23 cellular contexts compared by ENCODE assay signal in the genomic region with DNA sequence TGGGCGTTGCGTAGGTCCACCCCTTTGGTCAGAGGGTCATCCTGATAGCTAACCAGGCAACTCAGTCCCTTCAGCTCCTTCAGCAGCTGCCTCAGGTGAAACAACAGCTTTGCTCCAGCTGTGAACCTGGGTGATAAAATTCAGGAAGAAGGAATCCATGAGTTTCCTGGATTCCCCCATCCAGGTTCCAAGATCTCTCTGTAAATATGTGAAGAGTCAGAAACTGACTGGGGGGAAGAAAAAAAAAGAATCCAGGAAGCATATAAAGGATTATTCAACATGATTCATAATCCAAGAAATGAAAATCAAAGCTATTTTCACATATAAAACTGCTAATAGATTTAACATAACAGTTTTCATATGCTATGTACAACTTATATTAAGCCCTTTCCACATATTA. TPM values are rescaled to one million over a fixed set of nuclear protein-coding genes. Genes with fewer than 3 reads are reported as not detected.
DNase-seq lines count a peak whose midpoint lies in the region; ATAC-seq and TF ChIP-seq lines count a peak whose summit lies in the region.
"Had no signal": no experiment of that assay in that cellular context is flagged by ENCODE, and none has a peak within 500 bp of the region (broad histone marks: within the 10 kb centered on the region; RNA-seq: fewer than 3 reads in every experiment).

No MANE protein-coding gene starts in this region.

- peak overlapping the region; percentile 7 to 77 for H3K27ac Mint-ChIP-seq in activated naive CD4-positive, alpha-beta T cell treated with anti-CD3 and anti-CD28 coated beads, Interleukin-2, amount 50 U/mL, for 72 hours
- H3K27ac Mint-ChIP-seq in activated naive CD4-positive, alpha-beta T cell treated with anti-CD3 and anti-CD28 coated beads, Interleukin-2, amount 10 ng/mL, durations not matched to agents 7 days and 5 days = no peak overlapping the region
- H3K27ac Mint-ChIP-seq: CD4-positive, alpha-beta T cell had no signal

- H3K4me3 ChIP-seq in osteoblast (ENCODE audit: insufficient read depth, low read length) = no peak overlapping the region
- H3K4me3 ChIP-seq: A549; BLaER1 treated with 17β-estradiol and CSF1 and Interleukin-3, amounts not matched to agents 10 nM and 100 nM; GM23248 had no signal

- peaks cover 4% of the 10 kb centered on the region for H3K4me1 Mint-ChIP-seq in activated naive CD4-positive, alpha-beta T cell treated with anti-CD3 and anti-CD28 coated beads, Interleukin-2, amount 10 ng/mL, durations not matched to agents 7 days and 5 days
- H3K4me1 Mint-ChIP-seq: CD14-positive monocyte had no signal

- CTCF ChIA-PET in activated naive CD4-positive, alpha-beta T cell treated with anti-CD3 and anti-CD28 coated beads, Interleukin-2, amount 10 ng/mL, durations not matched to agents 7 days and 5 days (lab: Charles Lee) = no interaction called here

- H3K4me2 ChIP-seq in osteoblast (ENCODE audit: insufficient read depth, low read length) = no peak overlapping the region
- H3K4me2 ChIP-seq: A549; BLaER1 treated with 17β-estradiol and CSF1 and Interleukin-3, amounts not matched to agents 10 nM and 100 nM had no signal

- no peak overlapping the region for H3K27ac ChIP-seq in osteoblast (ENCODE audit: low read depth, low read length)
- H3K27ac ChIP-seq: A549; BLaER1 treated with 17β-estradiol and CSF1 and Interleukin-3, amounts not matched to agents 10 nM and 100 nM; GM23248 had no signal

- TF ChIP-seq CTCF in osteoblast (IDR thresholded peaks at IDR 0.05; ENCODE audit: extremely low read depth, low read depth, low read length) = no peak

- peaks cover 22% of the 10 kb centered on the region for H3K79me2 ChIP-seq in osteoblast (ENCODE audit: insufficient read depth, low read length)

- H3K4me3 Mint-ChIP-seq in activated naive CD4-positive, alpha-beta T cell treated with anti-CD3 and anti-CD28 coated beads, Interleukin-2, amount 10 ng/mL, durations not matched to agents 7 days and 5 days = no peak overlapping the region
- H3K4me3 Mint-ChIP-seq: CD14-positive monocyte; CD4-positive, alpha-beta T cell had no signal

- H3K36me3 ChIP-seq in osteoblast (ENCODE audit: insufficient read depth, low read length) = peaks cover 90% of the 10 kb centered on the region
- H3K36me3 ChIP-seq: BE2C had no signal

- ATAC-seq in activated naive CD4-positive, alpha-beta T cell treated with anti-CD3 and anti-CD28 coated beads, Interleukin-2, amount 50 U/mL, for 72 hours = no peak
- ATAC-seq in HG02610 (IDR thresholded peaks at IDR 0.05; ENCODE audit: unreplicated experiment) = no peak
- ATAC-seq: A549 had no signal

- no peaks in the 10 kb centered on the region for H3K27me3 Mint-ChIP-seq in activated naive CD4-positive, alpha-beta T cell treated with anti-CD3 and anti-CD28 coated beads, Interleukin-2, amount 10 ng/mL, durations not matched to agents 7 days and 5 days
- H3K27me3 Mint-ChIP-seq: CD4-positive, alpha-beta T cell had no signal

- no peak for DNase-seq in activated naive CD4-positive, alpha-beta T cell treated with anti-CD3 and anti-CD28 coated beads, Interleukin-2, amount 50 U/mL, for 72 hours (ENCODE audit: low spot score in 2 of 2)
- no peak for DNase-seq in activated naive CD4-positive, alpha-beta T cell treated with anti-CD3 and anti-CD28 coated beads, Interleukin-2, amount 10 ng/mL, durations not matched to agents 7 days and 5 days
- DNase-seq in dedifferentiated amniotic fluid mesenchymal stem cell (ENCODE audit: extremely low spot score) (peak; percentile 5), osteoblast (ENCODE audit: insufficient read length, low spot score, missing footprints) (peak; percentile 13), foreskin melanocyte (no peak)
- no peak for DNase-seq in stimulated activated CD4-positive, alpha-beta T cell treated with anti-CD3 and anti-CD28 coated beads, Interleukin-4, amount 100 ng/mL, for 24 hours
- DNase-seq: 8988T; ACHN; AML-193; BE2C; Calu3; CD4-positive, alpha-beta T cell; COR-L47; DMS53; DND-41; GM23248; H7; HCEC 1CT had no signal

- no peaks in the 10 kb centered on the region for H3K9me3 Mint-ChIP-seq in activated naive CD4-positive, alpha-beta T cell treated with anti-CD3 and anti-CD28 coated beads, Interleukin-2, amount 50 U/mL, for 72 hours
- no peaks in the 10 kb centered on the region for H3K9me3 Mint-ChIP-seq in activated naive CD4-positive, alpha-beta T cell treated with anti-CD3 and anti-CD28 coated beads, Interleukin-2, amount 10 ng/mL, durations not matched to agents 7 days and 5 days
- H3K9me3 Mint-ChIP-seq: CD14-positive monocyte; CD4-positive, alpha-beta T cell had no signal

- H3K36me3 Mint-ChIP-seq in activated naive CD4-positive, alpha-beta T cell treated with anti-CD3 and anti-CD28 coated beads, Interleukin-2, amount 50 U/mL, for 72 hours = peaks cover 10 to 21% of the 10 kb centered on the region in 2 donors
- H3K36me3 Mint-ChIP-seq in activated naive CD4-positive, alpha-beta T cell treated with anti-CD3 and anti-CD28 coated beads, Interleukin-2, amount 10 ng/mL, durations not matched to agents 7 days and 5 days = peaks cover 64% of the 10 kb centered on the region

- H2AFZ ChIP-seq in osteoblast (ENCODE audit: low read length) = no peak overlapping the region
- H2AFZ ChIP-seq: GM23248 had no signal

- H3K9me3 ChIP-seq in osteoblast (ENCODE audit: low read depth, low read length) = no peaks in the 10 kb centered on the region
- H3K9me3 ChIP-seq: A549; BE2C; BLaER1 treated with 17β-estradiol and CSF1 and Interleukin-3, amounts not matched to agents 10 nM and 100 nM had no signal

- no peaks in the 10 kb centered on the region for H3K4me1 ChIP-seq in osteoblast (ENCODE audit: insufficient read depth, low read length)
- H3K4me1 ChIP-seq: A549; BE2C; BLaER1 treated with 17β-estradiol and CSF1 and Interleukin-3, amounts not matched to agents 10 nM and 100 nM had no signal

- peaks cover 15% of the 10 kb centered on the region for H4K20me1 ChIP-seq in osteoblast (ENCODE audit: insufficient read depth, low read length)

- H3K27me3 ChIP-seq in osteoblast (ENCODE audit: insufficient read depth, low read length) = no peaks in the 10 kb centered on the region
- H3K27me3 ChIP-seq: BE2C; BLaER1 treated with 17β-estradiol and CSF1 and Interleukin-3, amounts not matched to agents 10 nM and 100 nM had no signal

RNA-seq across cellular contexts. Expression of gene STAT2, which starts 8.6 kb away (rescaled TPM):
- total RNA-seq in activated naive CD4-positive, alpha-beta T cell treated with anti-CD3 and anti-CD28 coated beads, Interleukin-2, amount 50 U/mL, for 72 hours = 100 to 1,000 TPM; 170 to 172 TPM
- 567 and 652 TPM in 2 replicates for total RNA-seq in osteoblast

RNA-seq across cellular contexts. Expression of gene APOF, which starts 11.3 kb away (rescaled TPM):
- total RNA-seq in activated naive CD4-positive, alpha-beta T cell treated with anti-CD3 and anti-CD28 coated beads, Interleukin-2, amount 50 U/mL, for 72 hours = not detected
- not detected in 2 replicates for total RNA-seq in osteoblast
- total RNA-seq: Calu3; CD4-positive, alpha-beta T cell; GM23248; H1; H7 had no signal

RNA-seq across cellular contexts. Expression of gene IL23A, which starts 12.6 kb away (rescaled TPM):
- 10 to 100 TPM in 1 of 2 donors, 1 to 10 TPM in 1; 9.6 to 20.9 TPM for total RNA-seq in activated naive CD4-positive, alpha-beta T cell treated with anti-CD3 and anti-CD28 coated beads, Interleukin-2, amount 50 U/mL, for 72 hours
- total RNA-seq in osteoblast = not detected in 2 replicates
- total RNA-seq: GM23248 had no signal

RNA-seq across cellular contexts. Expression of gene PAN2, which starts 17.5 kb away (rescaled TPM):
- total RNA-seq in activated naive CD4-positive, alpha-beta T cell treated with anti-CD3 and anti-CD28 coated beads, Interleukin-2, amount 50 U/mL, for 72 hours = 10 to 100 TPM; 54.0 to 71.4 TPM
- 10.5 and 19.2 TPM in 2 replicates for total RNA-seq in osteoblast

RNA-seq across cellular contexts. Expression of gene CNPY2, which starts 35.5 kb away (rescaled TPM):
- total RNA-seq in activated naive CD4-positive, alpha-beta T cell treated with anti-CD3 and anti-CD28 coated beads, Interleukin-2, amount 50 U/mL, for 72 hours = 100 to 1,000 TPM in 1 of 2 donors, 10 to 100 TPM in 1; 58.2 to 112 TPM
- total RNA-seq in osteoblast = 82.5 and 83.7 TPM in 2 replicates

Comparison
In these comparisons a context has a peak if more than half of its experiments do, and no peak if none do; other contexts are left out.
1. DNase-seq: peak in dedifferentiated amniotic fluid mesenchymal stem cell (single experiment) and osteoblast (single experiment); none in activated naive CD4-positive, alpha-beta T cell treated with anti-CD3 and anti-CD28 coated beads, Interleukin-2, amount 50 U/mL, for 72 hours (0 of 2), activated naive CD4-positive, alpha-beta T cell treated with anti-CD3 and anti-CD28 coated beads, Interleukin-2, amount 10 ng/mL, durations not matched to agents 7 days and 5 days (single experiment), foreskin melanocyte (single experiment) and stimulated activated CD4-positive, alpha-beta T cell treated with anti-CD3 and anti-CD28 coated beads, Interleukin-4, amount 100 ng/mL, for 24 hours (single experiment).
2. RNA of gene IL23A, which starts 12.6 kb away (total RNA-seq): 9.6 to 20.9 TPM in activated naive CD4-positive, alpha-beta T cell treated with anti-CD3 and anti-CD28 coated beads, Interleukin-2, amount 50 U/mL, for 72 hours; not detected in osteoblast; every median in the first group is over 10 times any median in the second.